In the genomic region with DNA sequence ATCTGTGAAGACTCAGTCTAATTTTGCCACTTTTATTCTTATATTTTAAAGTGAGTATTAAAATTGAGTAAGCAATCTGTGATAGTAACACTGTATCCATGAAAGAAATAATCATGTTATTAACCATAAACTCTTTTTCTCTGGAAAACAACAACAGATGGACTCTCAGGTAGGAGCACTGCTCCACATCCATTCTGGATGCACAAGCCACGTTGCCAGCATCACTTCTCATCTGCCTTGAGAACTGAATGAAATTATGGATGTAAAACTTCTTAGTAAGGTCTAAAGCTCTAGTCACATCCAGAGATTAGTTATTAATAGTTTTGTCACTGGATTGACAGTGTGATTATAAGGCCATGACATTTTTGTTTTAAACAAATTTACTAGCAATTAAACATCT, we compare ENCODE assay signal across 34 cellular contexts.
"Had no signal": no experiment of that assay in that cellular context is flagged by ENCODE, and none has a peak within 500 bp of the region (broad histone marks: within the 10 kb centered on the region; RNA-seq: fewer than 3 reads in every experiment).

No MANE protein-coding gene starts in this region.

- H3K36me3 Mint-ChIP-seq: activated CD4-positive, alpha-beta memory T cell treated with anti-CD3 and anti-CD28 coated beads for 36 hours had no signal

- H3K36me3 ChIP-seq: adrenal gland, breast epithelium, colonic mucosa, MG63 had no signal

- H3K27me3 Mint-ChIP-seq: activated B cell treated with CpG ODN at 0.5 μM for 24 hours; activated CD4-positive, alpha-beta memory T cell treated with anti-CD3 and anti-CD28 coated beads for 36 hours had no signal

- H3K4me1 ChIP-seq: adrenal gland, body of pancreas, breast epithelium, colonic mucosa had no signal

- H3K27ac ChIP-seq: adrenal gland, body of pancreas, breast epithelium, colonic mucosa, VCaP had no signal

- H3K4me1 Mint-ChIP-seq: activated B cell treated with CpG ODN at 0.5 μM for 24 hours had no signal

- H3K9me3 ChIP-seq: adrenal gland, colonic mucosa had no signal

- H3K27ac Mint-ChIP-seq: activated B cell treated with CpG ODN at 0.5 μM for 24 hours; activated CD4-positive, alpha-beta memory T cell treated with anti-CD3 and anti-CD28 coated beads for 36 hours; activated naive CD4-positive, alpha-beta T cell treated with anti-CD3 and anti-CD28 coated beads for 36 hours; activated naive CD4-positive, alpha-beta T cell treated with anti-CD3 and anti-CD28 coated beads, Interleukin-2, amount 50 U/mL, for 72 hours; activated T-helper 1 cell treated with anti-CD3 and anti-CD28 coated beads, Interleukin-12 subunit alpha, Interleukin-12 subunit beta, Interleukin-2, Interleukin-4 antibody, amounts not matched to agents 30 ng/mL and 10 ng/mL and 1 ng/mL, durations not matched to agents 14 hours and 24 hours and 36 hours had no signal

- H3K4me3 ChIP-seq: adrenal gland, body of pancreas, breast epithelium, colonic mucosa, MG63 had no signal

- H3K27me3 ChIP-seq: adrenal gland, body of pancreas, breast epithelium, colonic mucosa, MG63 had no signal

- DNase-seq: activated B cell treated with CpG ODN at 0.5 μM for 24 hours; activated CD4-positive, alpha-beta memory T cell treated with anti-CD3 and anti-CD28 coated beads for 36 hours; activated CD4-positive, alpha-beta T cell treated with anti-CD3 and anti-CD28 coated beads for 4 hours; activated CD4-positive, alpha-beta T cell treated with anti-CD3 and anti-CD28 coated beads, Interleukin-2, amount 50 U/mL, for 1 hour; activated CD4-positive, CD25-positive, alpha-beta regulatory T cell treated with anti-CD3 and anti-CD28 coated beads, Interleukin-2, amount 50 U/mL, for 72 hours; activated CD8-positive, alpha-beta memory T cell treated with anti-CD3 and anti-CD28 coated beads, Interleukin-2, amount 50 U/mL, for 4 hours; activated gamma-delta T cell treated with Interleukin-2 at 50 U/mL for 16 hours; activated naive CD4-positive, alpha-beta T cell treated with anti-CD3 and anti-CD28 coated beads for 36 hours; activated T-cell treated with anti-CD3 and anti-CD28 coated beads for 4 hours; activated T-cell treated with anti-CD3 and anti-CD28 coated beads, Interleukin-2, amount 50 U/mL, for 4 hours; adrenal gland; body of pancreas; colonic mucosa; Kasumi-1; KG1; MG63; NCI-H1048; NCI-H1105 treated with DMSO at 0.1 percent for 48 hours; NCI-H1436 treated with DMSO at 0.1 percent for 48 hours; NCI-H187 treated with DMSO at 0.1 percent for 48 hours; NCI-H2081; NCI-H345; NCI-H526; NCI-H774; RPMI8226; SW 1271; T-helper 1 cell; T-helper 2 cell; T-helper 9 cell had no signal

- ATAC-seq: activated naive CD4-positive, alpha-beta T cell treated with anti-CD3 and anti-CD28 coated beads, Interleukin-2, amount 50 U/mL, for 72 hours; activated T-cell treated with anti-CD3 and anti-CD28 coated beads, Interleukin-2, amount 50 U/mL, for 4 hours; body of pancreas; Panc1 had no signal

- H3K4me3 Mint-ChIP-seq: activated B cell treated with CpG ODN at 0.5 μM for 24 hours; activated CD4-positive, alpha-beta memory T cell treated with anti-CD3 and anti-CD28 coated beads for 36 hours; activated naive CD4-positive, alpha-beta T cell treated with anti-CD3 and anti-CD28 coated beads for 36 hours; activated T-cell treated with anti-CD3 and anti-CD28 coated beads, Interleukin-2, amount 50 U/mL, for 4 hours; activated T-helper 1 cell treated with anti-CD3 and anti-CD28 coated beads, Interleukin-12 subunit alpha, Interleukin-12 subunit beta, Interleukin-2, Interleukin-4 antibody, amounts not matched to agents 30 ng/mL and 10 ng/mL and 1 ng/mL, durations not matched to agents 14 hours and 24 hours and 36 hours had no signal
